ENCODE assay signal across 20 cellular contexts in the genomic region with DNA sequence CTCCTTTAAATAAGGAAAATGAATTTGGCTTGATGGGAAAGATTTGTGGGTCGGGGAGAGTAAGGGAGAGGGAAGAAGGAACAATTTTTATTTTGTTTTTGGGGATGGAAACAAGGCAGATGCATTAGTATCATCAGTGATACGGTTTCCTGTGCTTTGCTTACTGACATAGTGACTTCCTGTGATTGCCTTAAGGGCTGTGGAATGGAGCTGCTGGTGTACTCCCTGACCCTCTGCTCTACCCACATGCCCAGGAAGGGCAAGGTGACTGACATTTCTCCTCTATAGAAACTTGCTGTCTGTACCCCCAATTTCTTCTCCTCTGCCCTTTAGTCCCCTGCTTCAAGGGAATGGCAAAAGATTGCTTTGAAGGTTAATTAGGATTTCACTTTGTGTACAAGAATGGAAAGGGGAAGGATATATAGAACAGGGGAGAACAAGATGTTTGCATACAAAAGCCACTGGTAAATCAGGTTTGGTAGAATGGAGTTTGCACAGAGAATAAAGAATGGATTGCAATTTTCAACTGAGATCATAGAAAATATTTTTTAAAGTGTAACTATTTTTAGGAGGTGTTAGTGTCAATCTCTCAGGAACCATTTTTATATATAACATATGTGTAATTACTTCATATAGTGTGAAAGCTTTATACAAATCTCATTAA.
DNase-seq lines count a peak whose midpoint lies in the region; ATAC-seq and TF ChIP-seq lines count a peak whose summit lies in the region.
"Had no signal": no experiment of that assay in that cellular context is flagged by ENCODE, and none has a peak within 500 bp of the region (broad histone marks: within the 10 kb centered on the region; RNA-seq: fewer than 3 reads in every experiment).

No MANE protein-coding gene starts in this region.

- TF ChIP-seq CTCF in Loucy (conservative IDR thresholded peaks at IDR 0.05; ENCODE audit: low read length) (no peak), ovary (IDR thresholded peaks at IDR 0.05) (no peak)

- H2AFZ ChIP-seq in Loucy (ENCODE audit: low read length): 0 out of 2 replicates have a peak overlapping the region, but pooled peaks have one; percentile 25

- no peaks in the 10 kb centered on the region for H3K27me3 Mint-ChIP-seq in activated naive CD4-positive, alpha-beta T cell treated with anti-CD3 and anti-CD28 coated beads, Interleukin-2, amount 50 U/mL, for 24 hours
- H3K27me3 Mint-ChIP-seq in effector memory CD8-positive, alpha-beta T cell: peaks cover 0 to 17% of the 10 kb centered on the region in 2 donors
- H3K27me3 Mint-ChIP-seq: activated naive CD8-positive, alpha-beta T cell treated with anti-CD3 and anti-CD28 coated beads for 36 hours had no signal

- no peaks in the 10 kb centered on the region for H3K36me3 Mint-ChIP-seq in activated naive CD4-positive, alpha-beta T cell treated with anti-CD3 and anti-CD28 coated beads, Interleukin-2, amount 50 U/mL, for 24 hours
- no peaks in the 10 kb centered on the region for H3K36me3 Mint-ChIP-seq in activated naive CD4-positive, alpha-beta T cell treated with anti-CD3 and anti-CD28 coated beads, Interleukin-2, amount 50 U/mL, for 72 hours
- peaks cover 4% of the 10 kb centered on the region for H3K36me3 Mint-ChIP-seq in effector memory CD8-positive, alpha-beta T cell (ENCODE audit: insufficient read depth)
- H3K36me3 Mint-ChIP-seq: activated naive CD8-positive, alpha-beta T cell treated with anti-CD3 and anti-CD28 coated beads for 36 hours had no signal

- H4K20me1 ChIP-seq in Loucy (ENCODE audit: insufficient read depth, low read length, poor library complexity, severe bottlenecking): no peaks in the 10 kb centered on the region

- no peaks in the 10 kb centered on the region for H3K27me3 ChIP-seq in Loucy (ENCODE audit: insufficient read depth, low read length, poor library complexity, severe bottlenecking)
- H3K27me3 ChIP-seq in ovary: no peaks in the 10 kb centered on the region
- H3K27me3 ChIP-seq: SJSA1 had no signal

- peak overlapping the region; percentile 30 for H3K4me2 ChIP-seq in Loucy (ENCODE audit: low read depth, low read length, poor library complexity, severe bottlenecking)

- WGBS in ovary, 3 donors: 40 to 55% (median 47%) methylated on average over 2 of the region's 2 CpGs

- no peak overlapping the region for H3K9ac ChIP-seq in Loucy (ENCODE audit: low read depth, low read length, poor library complexity, severe bottlenecking)

- no peaks in the 10 kb centered on the region for H3K9me3 Mint-ChIP-seq in activated naive CD4-positive, alpha-beta T cell treated with anti-CD3 and anti-CD28 coated beads, Interleukin-2, amount 50 U/mL, for 24 hours
- no peaks in the 10 kb centered on the region for H3K9me3 Mint-ChIP-seq in activated naive CD4-positive, alpha-beta T cell treated with anti-CD3 and anti-CD28 coated beads, Interleukin-2, amount 50 U/mL, for 72 hours
- no peaks in the 10 kb centered on the region for H3K9me3 Mint-ChIP-seq in effector memory CD8-positive, alpha-beta T cell
- H3K9me3 Mint-ChIP-seq: activated naive CD8-positive, alpha-beta T cell treated with anti-CD3 and anti-CD28 coated beads for 36 hours; nephron had no signal

- peak overlapping the region; percentile 9 for H3K27ac Mint-ChIP-seq in activated naive CD4-positive, alpha-beta T cell treated with anti-CD3 and anti-CD28 coated beads, Interleukin-2, amount 50 U/mL, for 24 hours
- peak overlapping the region in 1 of 2 donors; percentile 8 for H3K27ac Mint-ChIP-seq in activated naive CD4-positive, alpha-beta T cell treated with anti-CD3 and anti-CD28 coated beads, Interleukin-2, amount 50 U/mL, for 72 hours
- H3K27ac Mint-ChIP-seq in effector memory CD8-positive, alpha-beta T cell: peak overlapping the region in 1 of 2 donors; percentile 36
- H3K27ac Mint-ChIP-seq: activated naive CD8-positive, alpha-beta T cell treated with anti-CD3 and anti-CD28 coated beads for 36 hours; nephron had no signal

- H3K4me3 ChIP-seq in Loucy (ENCODE audit: low read length, poor library complexity, severe bottlenecking): no peak overlapping the region
- H3K4me3 ChIP-seq in ovary: no peak overlapping the region
- H3K4me3 ChIP-seq: psoas muscle, SJSA1 had no signal

- no peak for TF ChIP-seq EP300 in ovary (IDR thresholded peaks at IDR 0.05)

- intact Hi-C loops in ovary (cut with DNase I): no loop called here

- no peaks in the 10 kb centered on the region for H3K9me3 ChIP-seq in Loucy (ENCODE audit: insufficient read depth, low read depth, low read length)
- H3K9me3 ChIP-seq in ovary: no peaks in the 10 kb centered on the region
- H3K9me3 ChIP-seq: psoas muscle, SJSA1 had no signal

- no peak for ATAC-seq in activated naive CD4-positive, alpha-beta T cell treated with anti-CD3 and anti-CD28 coated beads, Interleukin-2, amount 50 U/mL, for 72 hours
- peak; percentile 61 for ATAC-seq in effector memory CD8-positive, alpha-beta T cell (replicated peaks)
- ATAC-seq in GM19023 (IDR thresholded peaks at IDR 0.05; ENCODE audit: unreplicated experiment): no peak
- ATAC-seq in GM19035 (IDR thresholded peaks at IDR 0.05; ENCODE audit: unreplicated experiment): no peak
- ATAC-seq: psoas muscle had no signal

- H3K27ac ChIP-seq in ovary: no peak overlapping the region
- H3K27ac ChIP-seq: C4-2B, psoas muscle, SJSA1 had no signal

- H3K4me3 Mint-ChIP-seq in activated naive CD4-positive, alpha-beta T cell treated with anti-CD3 and anti-CD28 coated beads, Interleukin-2, amount 50 U/mL, for 24 hours: no peak overlapping the region
- no peak overlapping the region for H3K4me3 Mint-ChIP-seq in effector memory CD8-positive, alpha-beta T cell
- H3K4me3 Mint-ChIP-seq: activated naive CD8-positive, alpha-beta T cell treated with anti-CD3 and anti-CD28 coated beads for 36 hours; nephron had no signal

- H3K9me2 ChIP-seq in Loucy (replicated peaks; ENCODE audit: low read depth, low read length): no peaks in the 10 kb centered on the region

- H3K4me1 Mint-ChIP-seq in activated naive CD4-positive, alpha-beta T cell treated with anti-CD3 and anti-CD28 coated beads, Interleukin-2, amount 50 U/mL, for 24 hours: peaks cover 12% of the 10 kb centered on the region
- peaks cover 4 to 8% of the 10 kb centered on the region in 2 donors for H3K4me1 Mint-ChIP-seq in effector memory CD8-positive, alpha-beta T cell (ENCODE audit: low read depth in 2 of 2)
- H3K4me1 Mint-ChIP-seq: nephron had no signal

- no peak for DNase-seq in activated naive CD4-positive, alpha-beta T cell treated with anti-CD3 and anti-CD28 coated beads, Interleukin-2, amount 50 U/mL, for 72 hours (ENCODE audit: low spot score in 2 of 2)
- no peak for DNase-seq in effector memory CD8-positive, alpha-beta T cell
- DNase-seq in ovary: no peak
- DNase-seq in NCI-H226: no peak
- DNase-seq: activated CD4-positive, CD25-positive, alpha-beta regulatory T cell treated with anti-CD3 and anti-CD28 coated beads, Interleukin-2, amount 50 U/mL, for 72 hours; activated naive CD8-positive, alpha-beta T cell treated with anti-CD3 and anti-CD28 coated beads for 36 hours; activated T-cell treated with anti-CD3 and anti-CD28 coated beads, Interleukin-2, amount 50 U/mL, for 1 hour; NCI-H526; OCI-M1; psoas muscle; stimulated activated CD4-positive, alpha-beta T cell treated with anti-CD3 and anti-CD28 coated beads, Interleukin-12 subunit alpha, Interleukin-12 subunit beta, amount 100 ng/mL, for 4 hours; stimulated activated naive CD4-positive, alpha-beta T cell treated with Interleukin-2 at 50 U/mL for 16 hours; T-helper 9 cell had no signal

- no peaks in the 10 kb centered on the region for H3F3A ChIP-seq in Loucy (ENCODE audit: low read depth)

- TF ChIP-seq POLR2A in ovary (IDR thresholded peaks at IDR 0.05): no peak

- H3K36me3 ChIP-seq in Loucy (ENCODE audit: insufficient read depth, low read length) (no peaks in the 10 kb centered on the region), ovary (no peaks in the 10 kb centered on the region)
- H3K36me3 ChIP-seq: SJSA1 had no signal

- peaks cover 29% of the 10 kb centered on the region for H3K4me1 ChIP-seq in Loucy (ENCODE audit: insufficient read depth, low read length, poor library complexity, severe bottlenecking)
- H3K4me1 ChIP-seq in ovary (ENCODE audit: insufficient read depth): no peaks in the 10 kb centered on the region
- H3K4me1 ChIP-seq: psoas muscle had no signal

- no peaks in the 10 kb centered on the region for H3K79me2 ChIP-seq in Loucy (ENCODE audit: insufficient read depth, low read length)
